ENCODE assay signal across 26 cellular contexts in the genomic region with DNA sequence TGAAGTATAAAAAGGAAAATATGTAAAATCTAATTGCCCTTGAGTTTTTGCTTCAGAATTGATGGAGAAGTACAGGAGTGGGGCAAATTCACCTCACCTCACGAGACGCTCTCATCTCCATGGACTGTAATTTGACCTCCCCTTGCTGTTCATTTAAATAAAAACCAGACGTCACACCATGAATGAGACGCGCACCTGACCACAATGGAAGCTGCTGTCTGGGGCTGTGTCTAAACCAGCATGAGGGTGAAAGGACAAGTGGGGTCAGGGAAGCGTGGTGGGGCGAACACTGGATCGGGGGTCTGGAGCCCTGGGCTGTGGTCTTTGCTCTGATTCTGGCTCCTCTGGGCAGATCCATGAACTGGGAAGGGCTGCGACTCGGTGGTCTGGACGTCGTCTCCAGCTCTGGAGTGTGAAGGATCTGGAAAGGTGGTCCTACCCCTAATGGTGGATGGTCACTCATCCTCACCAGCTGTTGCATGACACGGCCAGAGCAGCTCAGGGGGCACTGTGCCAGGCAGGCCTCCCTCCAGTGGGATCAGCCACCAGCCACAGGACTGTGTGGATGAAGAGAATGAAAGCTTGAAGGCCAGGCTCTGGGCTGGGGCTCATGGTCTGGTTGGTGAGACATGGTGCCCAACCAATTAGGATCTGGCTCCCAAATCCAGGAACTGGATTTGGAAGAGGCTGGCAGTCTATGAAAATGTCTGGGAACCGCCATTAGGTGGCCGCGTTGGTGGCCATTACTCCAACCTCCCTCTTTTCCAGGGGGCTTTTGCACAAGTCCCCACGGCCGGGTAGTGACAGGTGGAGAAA.
DNase-seq lines count a peak whose midpoint lies in the region; ATAC-seq and TF ChIP-seq lines count a peak whose summit lies in the region.
"Had no signal": no experiment of that assay in that cellular context is flagged by ENCODE, and none has a peak within 500 bp of the region (broad histone marks: within the 10 kb centered on the region; RNA-seq: fewer than 3 reads in every experiment).

No MANE protein-coding gene starts in this region.

- ATAC-seq in HG03135 (IDR thresholded peaks at IDR 0.05; ENCODE audit: unreplicated experiment) (no peak), HG03432 (IDR thresholded peaks at IDR 0.05; ENCODE audit: unreplicated experiment) (no peak)
- ATAC-seq: foreskin keratinocyte, heart right ventricle, left colon, sciatic nerve, upper lobe of right lung had no signal

- H3K27ac ChIP-seq in HEK293 (ENCODE audit: extremely low read depth, low read depth, low read length): no peak overlapping the region
- H3K27ac ChIP-seq: BLaER1 treated with 17β-estradiol and CSF1 and Interleukin-3, amounts not matched to agents 10 nM and 100 nM; esophagus muscularis mucosa; foreskin keratinocyte; heart right ventricle; Peyer's patch; upper lobe of right lung had no signal

- H3K9me3 ChIP-seq in HEK293 (ENCODE audit: control insufficient read depth, insufficient read depth, low read depth, low read length): no peaks in the 10 kb centered on the region
- H3K9me3 ChIP-seq: BLaER1 treated with 17β-estradiol and CSF1 and Interleukin-3, amounts not matched to agents 10 nM and 100 nM; esophagus muscularis mucosa; Peyer's patch; upper lobe of right lung had no signal

- peak; percentile 40 for DNase-seq in NCI-H1436 treated with DMSO at 0.1 percent for 48 hours (lab: John Stamatoyannopoulos, UW)
- peak; percentile 11 for DNase-seq in RPMI7951 (ENCODE audit: low read depth)
- peak; percentile 49 for DNase-seq in left kidney (ENCODE audit: low read depth, low spot score)
- no peak for DNase-seq in COLO829 (ENCODE audit: low spot score)
- DNase-seq: activated CD4-positive, alpha-beta T cell treated with anti-CD3 and anti-CD28 coated beads, Interleukin-2, amount 50 U/mL, for 48 hours; activated effector memory CD4-positive, alpha-beta T cell treated with anti-CD3 and anti-CD28 coated beads, Interleukin-2, amount 50 U/mL, for 16 hours; activated naive CD8-positive, alpha-beta T cell treated with anti-CD3 and anti-CD28 coated beads for 36 hours; aorta; COR-L47; DND-41; foreskin keratinocyte; heart right ventricle; left colon; mesenchymal stem cell; MV-4-11; NCI-H446 treated with DMSO at 0.1 percent for 48 hours; Peyer's patch; stimulated activated CD4-positive, alpha-beta T cell treated with anti-CD3 and anti-CD28 coated beads, Interleukin-12 subunit alpha, Interleukin-12 subunit beta, amount 100 ng/mL, for 4 hours; stimulated activated CD4-positive, alpha-beta T cell treated with anti-CD3 and anti-CD28 coated beads, Interleukin-4, amount 100 ng/mL, for 1 hour; upper lobe of right lung had no signal

- H3K4me1 ChIP-seq in HEK293 (ENCODE audit: control insufficient read depth, insufficient read depth, low read length): no peaks in the 10 kb centered on the region
- H3K4me1 ChIP-seq: esophagus muscularis mucosa, foreskin keratinocyte, Peyer's patch, upper lobe of right lung had no signal

- no peak for TF ChIP-seq CTCF in HEK293 (tag by site-specific recombination; IDR thresholded peaks at IDR 0.05)

- CTCF ChIA-PET in HEK293 (lab: Yijun Ruan, JAX): interaction anchor here (0.5 to 0.6 kb wide), 2 partner anchors 69 to 93 kb away, joined by 3 read pairs; no protein-coding TSS in a partner anchor

- H3K4me3 ChIP-seq in HEK293 (ENCODE audit: low read depth, low read length): no peak overlapping the region
- H3K4me3 ChIP-seq: BLaER1 treated with 17β-estradiol and CSF1 and Interleukin-3, amounts not matched to agents 10 nM and 100 nM; esophagus muscularis mucosa; heart right ventricle; Peyer's patch; upper lobe of right lung had no signal

- POLR2A ChIA-PET in HEK293 (lab: Yijun Ruan, JAX): no interaction called here

- H3K36me3 ChIP-seq in HEK293 (ENCODE audit: control insufficient read depth in 2 of 2, insufficient read depth in 1 of 2, low read length in 2 of 2): no peaks in the 10 kb centered on the region
- H3K36me3 ChIP-seq: BLaER1 treated with 17β-estradiol and CSF1 and Interleukin-3, amounts not matched to agents 10 nM and 100 nM; esophagus muscularis mucosa; heart right ventricle; Peyer's patch; upper lobe of right lung had no signal

TF ChIP-seq in HEK293, 187 proteins besides CTCF, POLR2A, EP300 and RAD21:
- TF ChIP-seq ZNF341 (tag by site-specific recombination; IDR thresholded peaks at IDR 0.05; ENCODE audit: low read depth) (peak; percentile 23; the same call in 1 of the 2 replicates), ZNF664 (tag by site-specific recombination; IDR thresholded peaks at IDR 0.05) (no peak), KLF1 (tag by site-specific recombination; IDR thresholded peaks at IDR 0.05) (no peak), ZNF629 (tag by site-specific recombination; IDR thresholded peaks at IDR 0.05) (no peak), ZNF544 (tag by site-specific recombination; IDR thresholded peaks at IDR 0.05) (no peak)
